In genomic region chr5:73204302-73204701, GRCh38 we compare ENCODE assay signal across 18 cellular contexts. TPM values are rescaled to one million over a fixed set of nuclear protein-coding genes. Genes with fewer than 3 reads are reported as not detected.
DNase-seq lines count a peak whose midpoint lies in the region; ATAC-seq and TF ChIP-seq lines count a peak whose summit lies in the region.
"Had no signal": no experiment of that assay in that cellular context is flagged by ENCODE, and none has a peak within 500 bp of the region (broad histone marks: within the 10 kb centered on the region; RNA-seq: fewer than 3 reads in every experiment).

No MANE protein-coding gene starts in this region.

- H3K9me3 ChIP-seq in CD4-positive, alpha-beta T cell (ENCODE audit: control insufficient read depth, low read length) = no peaks in the 10 kb centered on the region
- H3K9me3 ChIP-seq in gastrocnemius medialis = no peaks in the 10 kb centered on the region
- H3K9me3 ChIP-seq: ovary had no signal

- ATAC-seq in CD4-positive, alpha-beta T cell (ENCODE audit: poor library complexity) = no peak
- ATAC-seq in GM19455 (IDR thresholded peaks at IDR 0.05; ENCODE audit: unreplicated experiment) (no peak), gastrocnemius medialis (no peak)
- ATAC-seq: esophagus mucosa had no signal

- H3K27me3 Mint-ChIP-seq in CD4-positive, alpha-beta T cell = peaks cover 88% of the 10 kb centered on the region
- H3K27me3 Mint-ChIP-seq in activated CD4-positive, alpha-beta memory T cell treated with anti-CD3 and anti-CD28 coated beads for 36 hours = peaks cover 69% of the 10 kb centered on the region

- no peaks in the 10 kb centered on the region for H3K36me3 ChIP-seq in gastrocnemius medialis
- H3K36me3 ChIP-seq: ovary had no signal

- no peaks in the 10 kb centered on the region for H3K9me3 Mint-ChIP-seq in CD4-positive, alpha-beta T cell
- peaks cover 10% of the 10 kb centered on the region for H3K9me3 Mint-ChIP-seq in activated CD4-positive, alpha-beta memory T cell treated with anti-CD3 and anti-CD28 coated beads for 36 hours

- no peaks in the 10 kb centered on the region for H3K36me3 Mint-ChIP-seq in CD4-positive, alpha-beta T cell (ENCODE audit: low read depth)
- H3K36me3 Mint-ChIP-seq in activated CD4-positive, alpha-beta memory T cell treated with anti-CD3 and anti-CD28 coated beads for 36 hours = peaks cover 6% of the 10 kb centered on the region

- CTCF ChIA-PET in CD4-positive, alpha-beta T cell (lab: Charles Lee) = no interaction called here
- CTCF ChIA-PET in activated CD4-positive, alpha-beta memory T cell treated with anti-CD3 and anti-CD28 coated beads for 36 hours (lab: Charles Lee) = interaction anchor here (0.9 to 1.7 kb wide), 3 partner anchors 11 to 33 kb away, joined by 3 to 14 read pairs (median 3); no protein-coding TSS in a partner anchor

- H3K4me3 ChIP-seq in gastrocnemius medialis = no peak overlapping the region
- H3K4me3 ChIP-seq: ovary had no signal

- peaks cover 37% of the 10 kb centered on the region for H3K27me3 ChIP-seq in CD4-positive, alpha-beta T cell (ENCODE audit: control insufficient read depth, insufficient read depth, low read length)
- peaks cover 0 to 13% (median 10%) of the 10 kb centered on the region in 3 donors for H3K27me3 ChIP-seq in gastrocnemius medialis
- H3K27me3 ChIP-seq: ovary had no signal

- in situ Hi-C loops in gastrocnemius medialis (cut with MboI; ENCODE audit: low sequenced_read_pairs in 4 of 4) = loop anchor here in 2 of 4 donors (25.0 kb wide), 2 partner anchors 233 to 267 kb away; partner anchors contain the start of gene FOXD1 (in 2 of the 2)

- intact Hi-C loops in CD4-positive, alpha-beta T cell (cut with DNase I, micrococcal nuclease) = loop anchor here (5.0 kb wide), 3 partner anchors 247 to 837 kb away; partner anchors contain the start of gene FCHO2 (in 2 of the 2)
- intact Hi-C loops in activated CD4-positive, alpha-beta memory T cell treated with anti-CD3 and anti-CD28 coated beads for 36 hours (cut with micrococcal nuclease) = no loop called here
- intact Hi-C loops in gastrocnemius medialis (cut with DNase I; ENCODE audit: low total_unique reads) = no loop called here

- no peaks in the 10 kb centered on the region for H3K4me1 Mint-ChIP-seq in CD4-positive, alpha-beta T cell (ENCODE audit: low read depth)
- H3K4me1 Mint-ChIP-seq in activated CD4-positive, alpha-beta memory T cell treated with anti-CD3 and anti-CD28 coated beads for 36 hours (ENCODE audit: low read depth) = peaks cover 3% of the 10 kb centered on the region

- H3K4me3 Mint-ChIP-seq in CD4-positive, alpha-beta T cell = no peak overlapping the region
- H3K4me3 Mint-ChIP-seq in activated CD4-positive, alpha-beta memory T cell treated with anti-CD3 and anti-CD28 coated beads for 36 hours = no peak overlapping the region
- H3K4me3 Mint-ChIP-seq: CD4-positive, alpha-beta memory T cell had no signal

- POLR2A ChIA-PET in CD4-positive, alpha-beta T cell (lab: Charles Lee) = no interaction called here
- POLR2A ChIA-PET in activated CD4-positive, alpha-beta memory T cell treated with anti-CD3 and anti-CD28 coated beads for 36 hours (lab: Charles Lee) = no interaction called here

- TF ChIP-seq CTCF in CD4-positive, alpha-beta T cell (IDR thresholded peaks at IDR 0.05) = no peak
- no peak for TF ChIP-seq CTCF in gastrocnemius medialis (IDR thresholded peaks at IDR 0.05 in 4 of 5, conservative IDR thresholded peaks at IDR 0.05 in 1 of 5)

- DNase-seq in DMS53 treated with DMSO at 0.1 percent for 48 hours (lab: John Stamatoyannopoulos, UW; ENCODE audit: unreplicated experiment) (peak; percentile 95), NCI-H146 treated with DMSO at 0.1 percent for 48 hours (lab: John Stamatoyannopoulos, UW; ENCODE audit: unreplicated experiment) (peak; percentile 99), NCI-H345 treated with DMSO at 0.1 percent for 48 hours (lab: John Stamatoyannopoulos, UW; ENCODE audit: unreplicated experiment) (peak; percentile 95), left kidney (ENCODE audit: low read depth, low spot score) (peak; percentile 80), gastrocnemius medialis (no peak)
- DNase-seq in CD4-positive, alpha-beta T cell = no peak
- no peak for DNase-seq in activated CD4-positive, alpha-beta memory T cell treated with anti-CD3 and anti-CD28 coated beads for 36 hours
- DNase-seq: activated CD4-positive, alpha-beta T cell treated with anti-CD3 and anti-CD28 coated beads, Interleukin-2, amount 50 U/mL, for 48 hours; CD4-positive, alpha-beta memory T cell; ovary; stimulated activated CD4-positive, alpha-beta T cell treated with anti-CD3 and anti-CD28 coated beads, Interleukin-4, amount 100 ng/mL, for 24 hours; SW 1271 had no signal

- TF ChIP-seq POLR2A in gastrocnemius medialis (IDR thresholded peaks at IDR 0.05) = no peak

- no peak overlapping the region for H3K27ac ChIP-seq in CD4-positive, alpha-beta T cell (ENCODE audit: low read depth, low read length)
- no peak overlapping the region for H3K27ac ChIP-seq in gastrocnemius medialis
- H3K27ac ChIP-seq: ovary had no signal

- peaks cover 0 to 3% of the 10 kb centered on the region in 2 donors for H3K4me1 ChIP-seq in gastrocnemius medialis

- H3K27ac Mint-ChIP-seq in CD4-positive, alpha-beta T cell = no peak overlapping the region
- no peak overlapping the region for H3K27ac Mint-ChIP-seq in activated CD4-positive, alpha-beta memory T cell treated with anti-CD3 and anti-CD28 coated beads for 36 hours
- H3K27ac Mint-ChIP-seq: CD4-positive, alpha-beta memory T cell had no signal

RNA-seq across cellular contexts. Expression of gene TMEM174, which starts 31.3 kb away (rescaled TPM):
- not detected for total RNA-seq in CD4-positive, alpha-beta T cell
- not detected for total RNA-seq in activated CD4-positive, alpha-beta memory T cell treated with anti-CD3 and anti-CD28 coated beads for 36 hours
- total RNA-seq in gastrocnemius medialis = not detected
- total RNA-seq: CD4-positive, alpha-beta memory T cell; esophagus mucosa; liver; M059J; ovary; skeletal muscle tissue; temporal lobe had no signal

Comparison
In these comparisons a context has a peak if more than half of its experiments do, and no peak if none do; other contexts are left out.
1. DNase-seq: peak in DMS53 treated with DMSO at 0.1 percent for 48 hours (single experiment), NCI-H146 treated with DMSO at 0.1 percent for 48 hours (single experiment), NCI-H345 treated with DMSO at 0.1 percent for 48 hours (single experiment) and left kidney (single experiment); none in CD4-positive, alpha-beta T cell (0 of 10), activated CD4-positive, alpha-beta memory T cell treated with anti-CD3 and anti-CD28 coated beads for 36 hours (single experiment) and gastrocnemius medialis (0 of 2).
2. intact Hi-C loops: an anchor here in CD4-positive, alpha-beta T cell (5.0 kb wide); none called in activated CD4-positive, alpha-beta memory T cell treated with anti-CD3 and anti-CD28 coated beads for 36 hours and gastrocnemius medialis.